In genomic region chr11:82734120-82734479, GRCh38 we compare ENCODE assay signal across 9 cellular contexts. TPM values are rescaled to one million over a fixed set of nuclear protein-coding genes. Genes with fewer than 3 reads are reported as not detected.
DNase-seq lines count a peak whose midpoint lies in the region; ATAC-seq, FAIRE-seq and TF ChIP-seq lines count a peak whose summit lies in the region.
"Had no signal": no experiment of that assay in that cellular context is flagged by ENCODE, and none has a peak within 500 bp of the region (broad histone marks: within the 10 kb centered on the region; RNA-seq: fewer than 3 reads in every experiment).

No MANE protein-coding gene starts in this region.

- no peak for TF ChIP-seq POLR2A in endothelial cell of umbilical vein (IDR thresholded peaks at IDR 0.05; ENCODE audit: low read depth, low read length)

- no peak for FAIRE-seq in endothelial cell of umbilical vein (lab: Jason Lieb, UNC)

- H3K27me3 ChIP-seq in BLaER1 (peaks cover 46% of the 10 kb centered on the region), Panc1 (ENCODE audit: control insufficient read depth, insufficient read depth, low read length) (peaks cover 44% of the 10 kb centered on the region), endothelial cell of umbilical vein (ENCODE audit: control insufficient read depth in 2 of 2, insufficient read depth in 2 of 2, low read length in 2 of 2) (peaks cover 48 to 82% of the 10 kb centered on the region in 2 experiments), osteoblast (ENCODE audit: insufficient read depth, low read length) (peaks cover 54% of the 10 kb centered on the region)

- H4K20me1 ChIP-seq in BLaER1, result peaks cover 10% of the 10 kb centered on the region; the same call in 1 of the 2 replicates
- H4K20me1 ChIP-seq in endothelial cell of umbilical vein (replicated peaks; ENCODE audit: control insufficient read depth, extremely low read depth, insufficient read depth, low read length), result no peaks in the 10 kb centered on the region
- no peaks in the 10 kb centered on the region for H4K20me1 ChIP-seq in osteoblast (ENCODE audit: insufficient read depth, low read length)

- H3K79me2 ChIP-seq in endothelial cell of umbilical vein (ENCODE audit: control insufficient read depth, insufficient read depth, low read length) (no peaks in the 10 kb centered on the region), osteoblast (ENCODE audit: insufficient read depth, low read length) (no peaks in the 10 kb centered on the region)

- H2AFZ ChIP-seq in endothelial cell of umbilical vein (ENCODE audit: low read depth, low read length) (no peak overlapping the region), osteoblast (ENCODE audit: low read length) (no peak overlapping the region)

- BruUV-seq in Panc1 (replicated peaks; lab: Mats Ljungman, UMichigan) (no TSS peak), endothelial cell of umbilical vein (replicated peaks; lab: Mats Ljungman, UMichigan) (no TSS peak)

- H3K4me1 ChIP-seq in BLaER1 (peaks cover 6% of the 10 kb centered on the region), Panc1 (ENCODE audit: control insufficient read depth, insufficient read depth, low read length) (no peaks in the 10 kb centered on the region), endothelial cell of umbilical vein (ENCODE audit: control insufficient read depth, extremely low read depth, insufficient read depth, low read length) (no peaks in the 10 kb centered on the region), osteoblast (ENCODE audit: insufficient read depth, low read length) (no peaks in the 10 kb centered on the region)

- CTCF ChIA-PET in Panc1 (lab: Charles Lee), result interaction anchor here (0.6 kb wide), 2 partner anchors 32 to 167 kb away, joined by 3 to 5 read pairs; partner anchors contain the start of gene DDIAS
- CTCF ChIA-PET in endothelial cell of umbilical vein (lab: Charles Lee), result interaction anchor here (0.8 to 1.7 kb wide), 9 partner anchors 9 to 188 kb away, joined by 3 to 11 read pairs (median 3); no protein-coding TSS in a partner anchor

- no peak for ATAC-seq in Panc1
- ATAC-seq in HG03159 (IDR thresholded peaks at IDR 0.05; ENCODE audit: unreplicated experiment), result no peak

- H3K4me2 ChIP-seq in BLaER1 (peak overlapping the region; percentile 95), endothelial cell of umbilical vein (ENCODE audit: insufficient read depth, low read length) (peak overlapping the region; percentile 52), osteoblast (ENCODE audit: insufficient read depth, low read length) (peak overlapping the region; percentile 58)

- H3K27ac ChIP-seq in BLaER1, result no peak overlapping the region
- no peak overlapping the region for H3K27ac ChIP-seq in Panc1 (ENCODE audit: low read length)
- H3K27ac ChIP-seq in endothelial cell of umbilical vein (ENCODE audit: insufficient read depth, low read depth, low read length), result no peak overlapping the region
- no peak overlapping the region for H3K27ac ChIP-seq in osteoblast (ENCODE audit: low read depth, low read length)

- H3K36me3 ChIP-seq in BLaER1 (no peaks in the 10 kb centered on the region), Panc1 (ENCODE audit: control insufficient read depth, insufficient read depth, low read length) (no peaks in the 10 kb centered on the region), endothelial cell of umbilical vein (ENCODE audit: control insufficient read depth in 2 of 2, extremely low read depth in 1 of 2, insufficient read depth in 2 of 2, low read length in 2 of 2) (no peaks in the 10 kb centered on the region), osteoblast (ENCODE audit: insufficient read depth, low read length) (no peaks in the 10 kb centered on the region)

- peak overlapping the region; percentile 77 for H3K4me3 ChIP-seq in BLaER1
- H3K4me3 ChIP-seq in Panc1 (ENCODE audit: low read depth in 2 of 2, low read length in 2 of 2), result peak overlapping the region; percentile 48 to 50
- H3K4me3 ChIP-seq in endothelial cell of umbilical vein (replicated peaks in 1 of 3; ENCODE audit: insufficient read depth in 1 of 3, low read depth in 1 of 3, low read length in 3 of 3), result no peak overlapping the region
- no peak overlapping the region for H3K4me3 ChIP-seq in osteoblast (ENCODE audit: insufficient read depth, low read length)

- in situ Hi-C loops in Panc1 (cut with HindIII; ENCODE audit: low pct_unique_long_range_greater_than_20kb, low sequenced_read_pairs), result no loop called here

- dilution Hi-C loops in endothelial cell of umbilical vein (cut with MboI; ENCODE audit: extremely low pct_ligation_motif_present, low sequenced_read_pairs), result no loop called here

- POLR2A ChIA-PET in Panc1 (lab: Charles Lee), result interaction anchor here (0.6 kb wide), 1 partner anchor 119 kb away, joined by 3 read pairs; no protein-coding TSS in a partner anchor
- POLR2A ChIA-PET in endothelial cell of umbilical vein (lab: Charles Lee), result no interaction called here

- intact Hi-C loops in Panc1 (cut with micrococcal nuclease; ENCODE audit: unreplicated experiment) (no loop called here), endothelial cell of umbilical vein (cut with micrococcal nuclease) (no loop called here)

- H3K9me3 ChIP-seq in BLaER1 (no peaks in the 10 kb centered on the region), Panc1 (ENCODE audit: control insufficient read depth, insufficient read depth, low read depth, low read length) (no peaks in the 10 kb centered on the region), endothelial cell of umbilical vein (replicated peaks; ENCODE audit: control insufficient read depth, insufficient read depth, low read length) (no peaks in the 10 kb centered on the region), osteoblast (ENCODE audit: low read depth, low read length) (no peaks in the 10 kb centered on the region)

- no peaks in the 10 kb centered on the region for H3K9me1 ChIP-seq in endothelial cell of umbilical vein (replicated peaks; ENCODE audit: control insufficient read depth, extremely low read depth, insufficient read depth, low read length)

- DNase-seq in Panc1 (ENCODE audit: low read depth, low spot score) (no peak), endothelial cell of umbilical vein (ENCODE audit: low read depth, low spot score) (no peak), osteoblast (ENCODE audit: insufficient read length, low spot score, missing footprints) (peak; percentile 48), foreskin melanocyte (no peak), hypothalamus (lab: John Stamatoyannopoulos, UW) (no peak), GF-D8 (lab: John Stamatoyannopoulos, UW) (no peak)

- H3K9ac ChIP-seq in BLaER1 (no peak overlapping the region), endothelial cell of umbilical vein (replicated peaks; ENCODE audit: extremely low read depth, insufficient read depth, low read length) (no peak overlapping the region)

- TF ChIP-seq CTCF in Panc1 (IDR thresholded peaks at IDR 0.05), result no peak
- TF ChIP-seq CTCF in endothelial cell of umbilical vein (IDR thresholded peaks at IDR 0.05; ENCODE audit: extremely low read depth in 1 of 2, insufficient read depth in 1 of 2, low read depth in 1 of 2, low read length in 2 of 2), result no peak
- TF ChIP-seq CTCF in osteoblast (IDR thresholded peaks at IDR 0.05; ENCODE audit: extremely low read depth, low read depth, low read length), result no peak

TF ChIP-seq in endothelial cell of umbilical vein, 7 proteins besides CTCF, POLR2A, EP300 and RAD21:
- TF ChIP-seq MAX (IDR thresholded peaks at IDR 0.05; ENCODE audit: insufficient read depth, insufficient read length) (no peak), EZH2 (IDR thresholded peaks at IDR 0.05; ENCODE audit: borderline replicate concordance, low read depth, low read length, severe bottlenecking) (no peak), JUN (IDR thresholded peaks at IDR 0.05; ENCODE audit: borderline replicate concordance, insufficient read depth, insufficient read length, low read depth) (no peak), GATA2 (IDR thresholded peaks at IDR 0.05; ENCODE audit: insufficient read depth, insufficient read length, low read depth, low read length) (no peak), MYC (IDR thresholded peaks at IDR 0.05; ENCODE audit: low read depth, low read length) (no peak), POLR2AphosphoS5 (IDR thresholded peaks at IDR 0.05; ENCODE audit: insufficient read depth, low read depth, low read length) (no peak), FOS (IDR thresholded peaks at IDR 0.05; ENCODE audit: borderline replicate concordance, insufficient read depth, low read length) (no peak)

RNA-seq across cellular contexts. Expression of gene FAM181B, which starts 0.4 kb away (rescaled TPM):
- 0.69 TPM for total RNA-seq in Panc1 (2021; ENCODE audit: unreplicated experiment)
- polyA plus RNA-seq in Panc1 (2012; ENCODE audit: insufficient read length), result 0.33 TPM
- not detected in 2 replicates for total RNA-seq in endothelial cell of umbilical vein
- polyA plus RNA-seq in endothelial cell of umbilical vein, result 0.03 TPM in 1 of 2 replicates, not detected in the other
- 0.01 TPM in 1 of 2 replicates, not detected in the other for polyA plus RNA-seq in endothelial cell of umbilical vein (2011; cell fraction: cytosol; rRNA removed)
- polyA plus RNA-seq in endothelial cell of umbilical vein (2011; cell fraction: nucleus; rRNA removed), result not detected in 2 replicates
- polyA plus RNA-seq in endothelial cell of umbilical vein (2012), result not detected in 2 replicates
- 0.06 TPM in 1 of 2 replicates, not detected in the other for polyA minus RNA-seq in endothelial cell of umbilical vein
- not detected for polyA minus RNA-seq in endothelial cell of umbilical vein (2011; cell fraction: cytosol; rRNA and poly(A)+ RNA removed)
- not detected in 2 replicates for polyA minus RNA-seq in endothelial cell of umbilical vein (2011; cell fraction: nucleus; rRNA and poly(A)+ RNA removed)
- under 0.01 TPM in 2 replicates for total RNA-seq in osteoblast
- polyA plus RNA-seq: fibroblast of lung had no signal

Comparison
In these comparisons a context has a peak if more than half of its experiments do, and no peak if none do; other contexts are left out.
1. H3K4me3 ChIP-seq: peak in BLaER1 (single experiment) and Panc1 (2 of 2); none in endothelial cell of umbilical vein (0 of 3) and osteoblast (single experiment).
2. Peak in every context shown above with its lines, with median percentiles within 50 percentile points of each other: H3K4me2 ChIP-seq.